23 cellular contexts compared by ENCODE assay signal in the genomic region with DNA sequence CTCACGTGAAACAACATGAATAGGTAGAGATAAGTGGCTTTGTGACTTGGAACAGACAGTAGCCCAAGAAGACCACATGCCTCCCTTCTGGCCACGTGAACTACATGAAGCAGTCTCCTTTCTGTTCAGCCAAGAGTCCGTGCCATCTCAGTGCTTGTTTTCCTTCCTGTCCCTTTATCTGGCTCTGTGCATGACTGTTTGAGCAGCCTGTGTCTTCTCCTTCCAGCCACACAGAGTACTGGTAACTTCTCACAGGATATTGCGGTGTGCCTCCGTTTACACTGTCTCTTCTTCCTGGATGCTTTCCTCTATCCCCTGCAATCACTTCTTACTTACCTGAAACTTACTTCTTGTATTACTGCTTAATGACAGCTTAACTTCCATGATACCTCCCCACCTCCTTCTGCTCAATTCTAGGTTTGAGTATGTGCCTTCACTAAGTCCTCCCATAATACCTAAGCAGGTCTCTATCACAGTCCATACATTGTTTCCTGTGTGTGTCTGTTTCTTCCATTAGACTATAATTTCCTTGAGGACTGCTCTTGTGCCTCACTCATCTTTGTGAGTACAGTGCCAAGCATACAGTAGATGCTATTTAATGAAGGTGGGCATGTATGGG.
"Had no signal": no experiment of that assay in that cellular context is flagged by ENCODE, and none has a peak within 500 bp of the region (broad histone marks: within the 10 kb centered on the region; RNA-seq: fewer than 3 reads in every experiment).

No MANE protein-coding gene starts in this region.

- H3K27me3 Mint-ChIP-seq: activated B cell treated with CpG ODN at 0.5 μM for 24 hours; activated naive CD4-positive, alpha-beta T cell treated with anti-CD3 and anti-CD28 coated beads, Interleukin-2, amount 50 U/mL, for 24 hours; central memory CD8-positive, alpha-beta T cell; naive B cell; T-helper 17 cell had no signal

- H3K4me3 ChIP-seq: dorsolateral prefrontal cortex, esophagus muscularis mucosa, hepatocyte, left lung, lung, right lobe of liver, skin epidermis, transverse colon had no signal

- DNase-seq: activated B cell treated with CpG ODN at 0.5 μM for 24 hours; dorsolateral prefrontal cortex; glutamatergic neuron; immature natural killer cell; left lung; naive B cell; posterior cingulate gyrus; right lobe of liver; stimulated activated CD4-positive, alpha-beta T cell treated with anti-CD3 and anti-CD28 coated beads, Interleukin-1b, Interleukin-23, amount 100 ng/mL, for 48 hours; T-helper 17 cell; transverse colon had no signal

- H3K27ac Mint-ChIP-seq: activated B cell treated with CpG ODN at 0.5 μM for 24 hours; activated naive CD4-positive, alpha-beta T cell treated with anti-CD3 and anti-CD28 coated beads, Interleukin-2, amount 50 U/mL, for 24 hours; activated T-helper 2 cell treated with anti-CD3 and anti-CD28 coated beads, Interferon-gamma antibody, Interleukin-2, Interleukin-4, amounts not matched to agents 10 μg/mL and 5 μg/mL and 100 μg/mL, durations not matched to agents 14 hours and 24 hours and 36 hours; immature natural killer cell; T-helper 17 cell had no signal

- ATAC-seq: left lung, right lobe of liver, T-helper 17 cell had no signal

- H3K9me3 Mint-ChIP-seq: activated naive CD4-positive, alpha-beta T cell treated with anti-CD3 and anti-CD28 coated beads, Interleukin-2, amount 50 U/mL, for 24 hours; activated T-helper 2 cell treated with anti-CD3 and anti-CD28 coated beads, Interferon-gamma antibody, Interleukin-2, Interleukin-4, amounts not matched to agents 10 μg/mL and 5 μg/mL and 100 μg/mL, durations not matched to agents 14 hours and 24 hours and 36 hours; central memory CD8-positive, alpha-beta T cell; neural crest cell had no signal

- FAIRE-seq: astrocyte, colon, frontal cortex, urothelium cell line had no signal

- H3K4me3 Mint-ChIP-seq: activated B cell treated with CpG ODN at 0.5 μM for 24 hours; activated naive CD4-positive, alpha-beta T cell treated with anti-CD3 and anti-CD28 coated beads, Interleukin-2, amount 50 U/mL, for 24 hours; central memory CD8-positive, alpha-beta T cell; immature natural killer cell; naive B cell; neural crest cell; T-helper 17 cell had no signal

- H3K36me3 ChIP-seq: esophagus muscularis mucosa, left lung, right lobe of liver, transverse colon had no signal

- H3K36me3 Mint-ChIP-seq: activated naive CD4-positive, alpha-beta T cell treated with anti-CD3 and anti-CD28 coated beads, Interleukin-2, amount 50 U/mL, for 24 hours had no signal

- H3K4me1 Mint-ChIP-seq: activated naive CD4-positive, alpha-beta T cell treated with anti-CD3 and anti-CD28 coated beads, Interleukin-2, amount 50 U/mL, for 24 hours; neural crest cell had no signal

- H3K27me3 ChIP-seq: dorsolateral prefrontal cortex, esophagus muscularis mucosa, hepatocyte, left lung, right lobe of liver, transverse colon had no signal
